In genomic region chr6:134077301-134077700, GRCh38 we compare ENCODE assay signal across 20 cellular contexts. TPM values are rescaled to one million over a fixed set of nuclear protein-coding genes. Genes with fewer than 3 reads are reported as not detected.
DNase-seq lines count a peak whose midpoint lies in the region; ATAC-seq, FAIRE-seq and TF ChIP-seq lines count a peak whose summit lies in the region.
"Had no signal": no experiment of that assay in that cellular context is flagged by ENCODE, and none has a peak within 500 bp of the region (broad histone marks: within the 10 kb centered on the region; RNA-seq: fewer than 3 reads in every experiment).

No MANE protein-coding gene starts in this region.

- H4K20me1 ChIP-seq in GM23248 (ENCODE audit: insufficient read depth) (no peaks in the 10 kb centered on the region), K562 (replicated peaks; ENCODE audit: control insufficient read depth, insufficient read depth, low read length) (no peaks in the 10 kb centered on the region)
- H4K20me1 ChIP-seq: BLaER1 had no signal

- H3K9ac ChIP-seq in GM23248 = no peak overlapping the region
- no peak overlapping the region for H3K9ac ChIP-seq in K562 (ENCODE audit: insufficient read depth in 1 of 2, low read depth in 2 of 2, low read length in 2 of 2)
- H3K9ac ChIP-seq: BLaER1 had no signal

- H3K36me3 Mint-ChIP-seq in nephron (ENCODE audit: low read depth) = no peaks in the 10 kb centered on the region
- H3K36me3 Mint-ChIP-seq in activated T-cell treated with anti-CD3 and anti-CD28 coated beads, Interleukin-2, amount 50 U/mL, for 4 hours (ENCODE audit: insufficient read depth) = no peaks in the 10 kb centered on the region
- H3K36me3 Mint-ChIP-seq: naive thymus-derived CD8-positive, alpha-beta T cell had no signal

- H2AFZ ChIP-seq in GM23248 (no peak overlapping the region), K562 (ENCODE audit: low read depth, low read length) (peak overlapping the region; percentile 81)

- no peak overlapping the region for H3K4me3 ChIP-seq in GM23248
- H3K4me3 ChIP-seq in NB4 (ENCODE audit: low read depth, low read length) = no peak overlapping the region
- H3K4me3 ChIP-seq in K562 = no peak overlapping the region
- no peak overlapping the region for H3K4me3 ChIP-seq in esophagus squamous epithelium
- H3K4me3 ChIP-seq: BLaER1, breast epithelium, GM12878, right atrium auricular region, SJSA1, transverse colon had no signal

- H3K9me3 ChIP-seq in GM23248 (ENCODE audit: low read depth) = no peaks in the 10 kb centered on the region
- H3K9me3 ChIP-seq in K562 (replicated peaks; ENCODE audit: control insufficient read depth, insufficient read depth, low read depth, low read length) = peaks cover 2% of the 10 kb centered on the region; the same call in 1 of the 2 replicates
- no peaks in the 10 kb centered on the region for H3K9me3 ChIP-seq in esophagus squamous epithelium
- H3K9me3 ChIP-seq: BLaER1, breast epithelium, right atrium auricular region, SJSA1, transverse colon had no signal

- no peaks in the 10 kb centered on the region for H3K9me1 ChIP-seq in K562 (ENCODE audit: control insufficient read depth, insufficient read depth, low read length)

- POLR2A ChIA-PET in K562 (lab: Yijun Ruan, JAX) = no interaction called here

- H3K9me2 ChIP-seq in GM23248 (ENCODE audit: insufficient read depth) = no peaks in the 10 kb centered on the region

- peak; percentile 66 for ATAC-seq in K562
- no peak for ATAC-seq in HG02938 (IDR thresholded peaks at IDR 0.05; ENCODE audit: unreplicated experiment)
- ATAC-seq in activated T-cell treated with anti-CD3 and anti-CD28 coated beads, Interleukin-2, amount 50 U/mL, for 4 hours = no peak
- ATAC-seq: GM12878; left lobe of liver; naive thymus-derived CD8-positive, alpha-beta T cell had no signal

- peaks cover 10% of the 10 kb centered on the region for H3K4me1 Mint-ChIP-seq in nephron
- H3K4me1 Mint-ChIP-seq in activated T-cell treated with anti-CD3 and anti-CD28 coated beads, Interleukin-2, amount 50 U/mL, for 4 hours (ENCODE audit: low read depth) = peaks cover 15% of the 10 kb centered on the region

- 0 out of 2 replicates have a peak, but pooled peaks have one; percentile 13 for TF ChIP-seq EP300 in K562 (IDR thresholded peaks at IDR 0.05; ENCODE audit: low read length)

- peak; percentile 74 for FAIRE-seq in K562 (lab: Jason Lieb, UNC)
- FAIRE-seq: GM12878 had no signal

- H3K27ac Mint-ChIP-seq in nephron = peak overlapping the region in 2 of 3 experiments; percentile 17 to 19
- H3K27ac Mint-ChIP-seq: naive thymus-derived CD8-positive, alpha-beta T cell had no signal

- H3K36me3 ChIP-seq in GM23248 (ENCODE audit: low read depth) (no peaks in the 10 kb centered on the region), K562 (ENCODE audit: control insufficient read depth, insufficient read depth, low read length) (no peaks in the 10 kb centered on the region), esophagus squamous epithelium (no peaks in the 10 kb centered on the region)
- H3K36me3 ChIP-seq: BLaER1, breast epithelium, right atrium auricular region, SJSA1, transverse colon had no signal

- H3K27ac ChIP-seq in GM23248 (no peak overlapping the region), K562 (ENCODE audit: extremely low read depth, low read depth, low read length) (peak overlapping the region; percentile 48; the same call in 1 of the 3 replicates), esophagus squamous epithelium (no peak overlapping the region)
- H3K27ac ChIP-seq: BLaER1, breast epithelium, right atrium auricular region, SJSA1, transverse colon had no signal

- H3K4me2 ChIP-seq in GM23248 (ENCODE audit: unreplicated experiment) (no peak overlapping the region), K562 (ENCODE audit: insufficient read depth, low read length) (peak overlapping the region; percentile 3; the same call in 1 of the 2 replicates)
- H3K4me2 ChIP-seq: BLaER1 had no signal

- H3K4me1 ChIP-seq in GM23248 (ENCODE audit: insufficient read depth) = peaks cover 6% of the 10 kb centered on the region; the same call in 1 of the 2 replicates
- H3K4me1 ChIP-seq in K562 (replicated peaks in 1 of 2; ENCODE audit: control insufficient read depth in 2 of 2, insufficient read depth in 2 of 2, low read length in 2 of 2) = peaks cover 0 to 13% of the 10 kb centered on the region in 2 experiments; a peak in 4 of 5 replicates
- peaks cover 0 to 18% (median 0%) of the 10 kb centered on the region in 3 donors for H3K4me1 ChIP-seq in esophagus squamous epithelium
- H3K4me1 ChIP-seq: breast epithelium, right atrium auricular region, transverse colon had no signal

- in situ Hi-C loops in GM23248 (cut with MboI) = loop anchor here (25.0 kb wide), 1 partner anchor 1115 kb away; no protein-coding TSS in a partner anchor
- in situ Hi-C loops in K562 (cut with MboI) = loop anchor here (25.0 kb wide), 2 partner anchors 915 to 1565 kb away; partner anchors contain the start of gene STX7

- TF ChIP-seq POLR2A in NB4 (IDR thresholded peaks at IDR 0.05; ENCODE audit: extremely low read depth, insufficient read length) = no peak
- no peak for TF ChIP-seq POLR2A in K562 (conservative IDR thresholded peaks at IDR 0.05)
- no peak for TF ChIP-seq POLR2A in esophagus squamous epithelium (IDR thresholded peaks at IDR 0.05)

- no peak overlapping the region for H3K4me3 Mint-ChIP-seq in nephron
- no peak overlapping the region for H3K4me3 Mint-ChIP-seq in activated T-cell treated with anti-CD3 and anti-CD28 coated beads, Interleukin-2, amount 50 U/mL, for 4 hours
- H3K4me3 Mint-ChIP-seq: naive thymus-derived CD8-positive, alpha-beta T cell had no signal

- BruUV-seq in K562 (replicated peaks; lab: Mats Ljungman, UMichigan) = no TSS peak

- CTCF ChIA-PET in K562 (lab: Yijun Ruan, JAX; ENCODE audit: low intra/inter-chr PET ratio) = no interaction called here

- H3F3A ChIP-seq in GM23248 (ENCODE audit: insufficient read depth) = no peaks in the 10 kb centered on the region

- no peak for TF ChIP-seq CTCF in NB4 (IDR thresholded peaks at IDR 0.05; ENCODE audit: low read depth, low read length)
- TF ChIP-seq CTCF in K562 (IDR thresholded peaks at IDR 0.05 in 2 of 3, conservative IDR thresholded peaks at IDR 0.05 in 1 of 3; ENCODE audit: insufficient read depth in 2 of 3, low read depth in 1 of 3, low read length in 3 of 3) = no peak
- no peak for TF ChIP-seq CTCF in nephron (IDR thresholded peaks at IDR 0.05; ENCODE audit: unreplicated experiment in 3 of 3)
- no peak for TF ChIP-seq CTCF in esophagus squamous epithelium (IDR thresholded peaks at IDR 0.05)

- no peaks in the 10 kb centered on the region for H3K27me3 Mint-ChIP-seq in nephron (ENCODE audit: low read depth)
- H3K27me3 Mint-ChIP-seq in activated T-cell treated with anti-CD3 and anti-CD28 coated beads, Interleukin-2, amount 50 U/mL, for 4 hours (ENCODE audit: low read depth) = peaks cover 2% of the 10 kb centered on the region

- H3K79me2 ChIP-seq in GM23248 (ENCODE audit: insufficient read depth) (no peaks in the 10 kb centered on the region), K562 (ENCODE audit: control insufficient read depth, insufficient read depth, low read length) (no peaks in the 10 kb centered on the region)

- no peak for TF ChIP-seq RAD21 in K562 (CRISPR knock-in tag; conservative IDR thresholded peaks at IDR 0.05 in 1 of 2, IDR thresholded peaks at IDR 0.05 in 1 of 2)

- intact Hi-C loops in K562 (cut with micrococcal nuclease) = loop anchor here (5.0 kb wide), 1 partner anchor 155 kb away; no protein-coding TSS in a partner anchor
- intact Hi-C loops in esophagus squamous epithelium (cut with DNase I) = no loop called here

- H3K9me3 Mint-ChIP-seq in nephron = no peaks in the 10 kb centered on the region
- no peaks in the 10 kb centered on the region for H3K9me3 Mint-ChIP-seq in activated T-cell treated with anti-CD3 and anti-CD28 coated beads, Interleukin-2, amount 50 U/mL, for 4 hours
- H3K9me3 Mint-ChIP-seq: naive thymus-derived CD8-positive, alpha-beta T cell had no signal

- DNase-seq in GM23248 = peak; percentile 20
- peak; percentile 31 for DNase-seq in NB4 (ENCODE audit: low read depth)
- peak in 2 of 4 experiments; percentile 25 for DNase-seq in K562 (ENCODE audit: extremely low read depth in 1 of 4, low spot score in 3 of 4)
- no peak for DNase-seq in NCI-H1694 (lab: John Stamatoyannopoulos, UW)
- no peak for DNase-seq in esophagus squamous epithelium (lab: John Stamatoyannopoulos, UW)
- DNase-seq in activated T-cell treated with anti-CD3 and anti-CD28 coated beads, Interleukin-2, amount 50 U/mL, for 4 hours = no peak
- DNase-seq: DMS79; naive thymus-derived CD8-positive, alpha-beta T cell; NCI-H2029; NCI-H774; stimulated activated CD4-positive, alpha-beta T cell treated with anti-CD3 and anti-CD28 coated beads, Interleukin-2, amount 100 ng/mL, for 24 hours; transverse colon had no signal

- 89 to 100% methylated on average over 1 of the region's 1 CpG for WGBS in GM23248 (ENCODE audit: low coverage in 1 of 2, low lambda C conversion rate in 2 of 2, missing lambda C conversion rate in 2 of 2), 2 experiments
- 8% methylated on average over 1 of the region's 1 CpG for WGBS in K562 (ENCODE audit: insufficient coverage, low coverage, missing lambda C conversion rate)
- 85 to 94% methylated on average over 1 of the region's 1 CpG for WGBS in esophagus squamous epithelium, 2 donors

- H3K27me3 ChIP-seq in GM23248 (replicated peaks; ENCODE audit: insufficient read depth) (peaks cover 17% of the 10 kb centered on the region), K562 (ENCODE audit: control insufficient read depth in 2 of 2, insufficient read depth in 2 of 2, low read length in 2 of 2) (no peaks in the 10 kb centered on the region), esophagus squamous epithelium (no peaks in the 10 kb centered on the region)
- H3K27me3 ChIP-seq: BLaER1, breast epithelium, right atrium auricular region, SJSA1, transverse colon had no signal

RNA-seq across cellular contexts. Expression of gene SLC2A12, which starts 24.9 kb away (rescaled TPM):
- 0.54 and 0.63 TPM in 2 replicates for total RNA-seq in GM23248 (2014; rRNA removed; shearing (Covaris generic))
- 0.18 and 0.34 TPM in 2 replicates for polyA plus RNA-seq in GM23248 (2016; fragmentation: Nextera tagmentation; extraction: Ambion mirVana)
- total RNA-seq in K562 (2011; cell fraction: chromatin; rRNA removed; ENCODE audit: low replicate concordance) = 3.6 TPM in 2 replicates
- total RNA-seq in K562 (2011; cell fraction: nucleolus; rRNA removed) = 2.8 and 3.2 TPM in 2 replicates
- total RNA-seq in K562 (2011; cell fraction: nucleoplasm; rRNA removed) = 3.3 and 4.0 TPM in 2 replicates
- total RNA-seq in K562 (2014; rRNA removed) = 0.29 and 0.54 TPM in 2 replicates
- 0.65 and 1.1 TPM in 2 replicates for total RNA-seq in K562 (2014; rRNA removed; fragmentation: Illumina TruSeq; extraction: Trizol)
- total RNA-seq in K562 (2015; rRNA removed; fragmentation: Illumina TruSeq; extraction: Trizol) = 0.47 and 0.57 TPM in 2 replicates
- 0.44 and 0.56 TPM in 2 replicates for total RNA-seq in K562 (2021)
- polyA plus RNA-seq in K562 (2011; rRNA removed) = 0.35 and 2.7 TPM in 2 replicates
- 0.16 and 0.81 TPM in 2 replicates for polyA plus RNA-seq in K562 (2011; cell fraction: cytosol; rRNA removed)
- polyA plus RNA-seq in K562 (2011; cell fraction: nucleus; rRNA removed) = 0.28 and 1.4 TPM in 2 replicates
- polyA plus RNA-seq in K562 (2012) = 0.59 and 0.66 TPM in 2 replicates
- polyA plus RNA-seq in K562 (2014; fragmentation: Illumina TruSeq; extraction: Trizol) = 0.54 and 0.97 TPM in 2 replicates
- under 1 TPM; 0.10 to 0.14 TPM for polyA plus RNA-seq in K562 (2014; fragmentation: Nextera tagmentation; extraction: Ambion mirVana)
- polyA plus RNA-seq in K562 (2014; rRNA removed) = 0.42 and 0.58 TPM in 2 replicates
- polyA minus RNA-seq in K562 (2011; rRNA and poly(A)+ RNA removed) = 0.54 and 3.7 TPM in 2 replicates
- polyA minus RNA-seq in K562 (2011; cell fraction: cytosol; rRNA and poly(A)+ RNA removed) = 0.36 and 0.95 TPM in 2 replicates
- 0.44 and 1.9 TPM in 2 replicates for polyA minus RNA-seq in K562 (2011; cell fraction: nucleus; rRNA and poly(A)+ RNA removed)
- 1 to 10 TPM; 2.5 to 6.7 (median 4.1) TPM for total RNA-seq in esophagus squamous epithelium
- not detected for total RNA-seq in activated T-cell treated with anti-CD3 and anti-CD28 coated beads, Interleukin-2, amount 50 U/mL, for 4 hours
- total RNA-seq: naive thymus-derived CD8-positive, alpha-beta T cell had no signal
- polyA plus RNA-seq: naive thymus-derived CD8-positive, alpha-beta T cell had no signal

Comparison
In these comparisons a context has a peak if more than half of its experiments do, and no peak if none do; other contexts are left out.
1. DNase-seq: peak in GM23248 (single experiment) and NB4 (single experiment); none in NCI-H1694 (single experiment), esophagus squamous epithelium (single experiment) and activated T-cell treated with anti-CD3 and anti-CD28 coated beads, Interleukin-2, amount 50 U/mL, for 4 hours (single experiment).